In the genomic region with DNA sequence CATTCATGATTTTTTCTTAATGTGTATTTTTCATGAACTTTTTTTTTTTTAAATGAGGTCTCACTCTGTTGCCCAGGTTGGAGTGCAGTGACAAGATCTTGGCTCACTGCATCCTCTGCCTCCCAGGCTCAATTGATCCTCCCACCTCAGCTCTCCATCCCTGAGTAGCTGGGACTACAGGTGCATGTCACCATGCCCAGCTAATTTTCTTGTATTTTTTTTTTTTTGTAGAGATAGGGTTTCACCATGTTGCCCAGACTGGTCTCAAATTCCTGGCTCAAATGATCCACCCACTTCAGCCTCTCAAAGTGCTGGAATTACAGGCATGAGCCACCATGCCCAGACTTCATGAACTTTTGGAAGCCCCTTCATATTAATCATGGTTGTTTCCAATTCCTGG, we compare ENCODE assay signal across 34 cellular contexts.
"Had no signal": no experiment of that assay in that cellular context is flagged by ENCODE, and none has a peak within 500 bp of the region (broad histone marks: within the 10 kb centered on the region; RNA-seq: fewer than 3 reads in every experiment).

No MANE protein-coding gene starts in this region.

- DNase-seq: Karpas-422, Kasumi-1, MG63, MM.1S, MV-4-11, NCI-H1048, NCI-H1092, NCI-H1092 treated with DMSO at 0.1 percent for 48 hours, NCI-H1105, NCI-H1105 treated with DMSO at 0.1 percent for 48 hours, NCI-H1417, NCI-H1417 treated with DMSO at 0.1 percent for 48 hours, NCI-H1436, NCI-H1436 treated with DMSO at 0.1 percent for 48 hours, NCI-H146, NCI-H1694, NCI-H1694 treated with DMSO at 0.1 percent for 48 hours, NCI-H187, NCI-H187 treated with DMSO at 0.1 percent for 48 hours, NCI-H1930, NCI-H2029, NCI-H2029 treated with DMSO at 0.1 percent for 48 hours, NCI-H2081, NCI-H2081 treated with DMSO at 0.1 percent for 48 hours, NCI-H2107, NCI-H2227 treated with DMSO at 0.1 percent for 48 hours, NCI-H226, NCI-H345, NCI-H446, NCI-H446 treated with DMSO at 0.1 percent for 48 hours, NCI-H510A, NCI-H510A treated with DMSO at 0.1 percent for 48 hours, NCI-H524, NCI-H524 treated with DMSO at 0.1 percent for 48 hours had no signal
